In the genomic region with DNA sequence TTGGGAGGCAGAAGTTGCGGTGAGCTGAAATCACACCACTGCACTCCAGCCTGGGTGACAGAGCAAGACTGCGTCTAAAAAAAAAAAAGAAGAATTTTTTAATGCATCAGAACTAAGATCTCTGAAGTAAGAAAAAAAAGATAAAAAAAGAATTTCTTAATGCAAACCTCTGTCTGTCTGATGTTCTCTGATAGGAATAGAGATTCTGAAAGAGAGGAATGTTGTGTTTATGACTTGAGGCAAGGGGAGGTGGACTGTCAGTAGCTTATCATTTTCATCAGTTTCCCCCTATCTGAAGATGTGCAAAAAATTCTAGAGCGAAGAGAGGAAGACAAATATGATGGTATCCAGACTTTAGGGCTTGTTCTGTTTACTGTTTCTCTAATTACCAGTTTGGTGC, we compare ENCODE assay signal across 34 cellular contexts.
"Had no signal": no experiment of that assay in that cellular context is flagged by ENCODE, and none has a peak within 500 bp of the region (broad histone marks: within the 10 kb centered on the region; RNA-seq: fewer than 3 reads in every experiment).

No MANE protein-coding gene starts in this region.

- H3K9ac ChIP-seq: KMS-11 had no signal

- DNase-seq: Karpas-422, Kasumi-1, MG63, MM.1S, MV-4-11, NCI-H1048, NCI-H1092, NCI-H1092 treated with DMSO at 0.1 percent for 48 hours, NCI-H1105, NCI-H1105 treated with DMSO at 0.1 percent for 48 hours, NCI-H1417, NCI-H1417 treated with DMSO at 0.1 percent for 48 hours, NCI-H1436, NCI-H1436 treated with DMSO at 0.1 percent for 48 hours, NCI-H146, NCI-H1694, NCI-H1694 treated with DMSO at 0.1 percent for 48 hours, NCI-H187, NCI-H187 treated with DMSO at 0.1 percent for 48 hours, NCI-H1930, NCI-H2029, NCI-H2029 treated with DMSO at 0.1 percent for 48 hours, NCI-H2081, NCI-H2081 treated with DMSO at 0.1 percent for 48 hours, NCI-H2107, NCI-H2171, NCI-H2171 treated with DMSO at 0.1 percent for 48 hours, NCI-H2227 treated with DMSO at 0.1 percent for 48 hours, NCI-H226, NCI-H345, NCI-H446, NCI-H446 treated with DMSO at 0.1 percent for 48 hours, NCI-H510A had no signal

- H3K4me2 ChIP-seq: KMS-11 had no signal

- H3K4me3 ChIP-seq: MG63 had no signal

- H3K9me3 ChIP-seq: MG63 had no signal

- H3K27ac ChIP-seq: KMS-11 had no signal

- H3K27me3 ChIP-seq: MG63 had no signal

- H3K36me3 ChIP-seq: MG63 had no signal
